Comparison of ENCODE assay signal across 16 cellular contexts in the genomic region with DNA sequence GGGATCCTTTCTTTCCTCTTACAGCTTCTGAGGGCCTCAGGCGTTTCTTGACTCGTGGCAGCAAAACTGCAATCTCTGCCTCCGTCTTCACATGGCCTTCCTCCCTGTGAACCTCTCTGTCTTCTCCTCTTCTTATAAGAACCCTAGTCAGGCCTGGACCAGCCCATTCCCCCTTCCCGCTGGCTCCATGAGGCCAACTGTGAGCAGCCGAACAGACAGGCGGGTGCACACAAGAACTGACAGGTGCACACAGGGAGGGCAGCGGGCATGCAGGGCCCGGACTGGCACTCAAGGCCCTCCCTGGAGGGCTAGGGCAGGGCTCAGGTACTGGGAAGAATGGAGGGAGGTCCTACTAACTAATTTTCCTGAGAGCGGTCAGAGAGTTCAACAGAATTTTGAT.
DNase-seq lines count a peak whose midpoint lies in the region; ATAC-seq and TF ChIP-seq lines count a peak whose summit lies in the region.
"Had no signal": no experiment of that assay in that cellular context is flagged by ENCODE, and none has a peak within 500 bp of the region (broad histone marks: within the 10 kb centered on the region; RNA-seq: fewer than 3 reads in every experiment).

No MANE protein-coding gene starts in this region.

- ATAC-seq in GM21529 (IDR thresholded peaks at IDR 0.05; ENCODE audit: unreplicated experiment): no peak
- ATAC-seq: CD8-positive, alpha-beta T cell had no signal

- no peaks in the 10 kb centered on the region for H3F3A ChIP-seq in smooth muscle cell (ENCODE audit: low read depth)

- no peak overlapping the region for H2BK15ac ChIP-seq in mesendoderm (replicated peaks; ENCODE audit: low read depth)

- DNase-seq in islet precursor cell (peak; percentile 19), mesendoderm (no peak), smooth muscle cell (lab: John Stamatoyannopoulos, UW; ENCODE audit: unreplicated experiment) (no peak), NCI-H69 (lab: John Stamatoyannopoulos, UW) (no peak)
- DNase-seq: 8988T; ACHN; BE2C; C1 segment of cervical spinal cord; Caco-2; Calu3; CD4-positive, alpha-beta T cell; CD8-positive, alpha-beta T cell; DMS79 treated with DMSO at 0.1 percent for 48 hours; GF-D8 had no signal

- no peaks in the 10 kb centered on the region for H4K20me1 ChIP-seq in smooth muscle cell (ENCODE audit: low read depth)
- H4K20me1 ChIP-seq: BLaER1 had no signal

- no peak overlapping the region for H3K56ac ChIP-seq in mesendoderm (ENCODE audit: low read length)

- no peak overlapping the region for H2BK5ac ChIP-seq in mesendoderm (ENCODE audit: low read length)

- H3K79me1 ChIP-seq in mesendoderm (ENCODE audit: low read length): no peaks in the 10 kb centered on the region

- H2AK5ac ChIP-seq in mesendoderm (ENCODE audit: low read length): no peak overlapping the region

- H3K4me2 ChIP-seq in mesendoderm (ENCODE audit: low read length): no peak overlapping the region
- no peak overlapping the region for H3K4me2 ChIP-seq in smooth muscle cell
- H3K4me2 ChIP-seq: BLaER1 had no signal

- H3K36me3 ChIP-seq in mesendoderm (ENCODE audit: control insufficient read depth, insufficient read depth, low read length): no peaks in the 10 kb centered on the region
- no peaks in the 10 kb centered on the region for H3K36me3 ChIP-seq in smooth muscle cell (ENCODE audit: low read depth)
- H3K36me3 ChIP-seq: BE2C, BLaER1 had no signal

- no peak overlapping the region for H3K4ac ChIP-seq in mesendoderm (ENCODE audit: low read depth, low read length)

- WGBS in mesendoderm (ENCODE audit: extremely low coverage, insufficient coverage, low lambda C conversion rate): no CpG with 5 or more reads among the region's 9 CpGs
- WGBS in smooth muscle cell (ENCODE audit: low lambda C conversion rate): 82% methylated on average over 9 of the region's 9 CpGs

- H4K5ac ChIP-seq in mesendoderm (ENCODE audit: low read length): no peak overlapping the region

- no peaks in the 10 kb centered on the region for H3K27me3 ChIP-seq in mesendoderm (ENCODE audit: insufficient read depth, low read length, poor library complexity)
- H3K27me3 ChIP-seq in smooth muscle cell (ENCODE audit: low read depth): no peaks in the 10 kb centered on the region
- H3K27me3 ChIP-seq: BE2C, BLaER1 had no signal

- H3K9ac ChIP-seq in mesendoderm (ENCODE audit: low read length): no peak overlapping the region
- no peak overlapping the region for H3K9ac ChIP-seq in smooth muscle cell (ENCODE audit: low read depth)
- H3K9ac ChIP-seq: BLaER1 had no signal

- H3K27ac ChIP-seq in mesendoderm (ENCODE audit: low read depth, low read length) (no peak overlapping the region), smooth muscle cell (ENCODE audit: low read depth) (no peak overlapping the region)
- H3K27ac ChIP-seq: BLaER1 had no signal

- no peak overlapping the region for H3K4me3 ChIP-seq in mesendoderm (ENCODE audit: low read length)
- H3K4me3 ChIP-seq in smooth muscle cell: no peak overlapping the region
- H3K4me3 ChIP-seq: BLaER1 had no signal

- H2BK120ac ChIP-seq in mesendoderm (ENCODE audit: low read depth, low read length): no peak overlapping the region

- H3K79me2 ChIP-seq in mesendoderm (ENCODE audit: control insufficient read depth, insufficient read depth, low read length) (no peaks in the 10 kb centered on the region), smooth muscle cell (ENCODE audit: low read depth) (no peaks in the 10 kb centered on the region)

- no peak overlapping the region for H3K18ac ChIP-seq in mesendoderm (ENCODE audit: low read length)

- no peaks in the 10 kb centered on the region for H3K9me3 ChIP-seq in smooth muscle cell (replicated peaks; ENCODE audit: low read depth)
- H3K9me3 ChIP-seq: BE2C had no signal

- no peak for TF ChIP-seq CTCF in smooth muscle cell (IDR thresholded peaks at IDR 0.05; ENCODE audit: borderline replicate concordance, insufficient read depth, poor library complexity, severe bottlenecking)

- no peak overlapping the region for H2AFZ ChIP-seq in smooth muscle cell (ENCODE audit: low read depth)

- no peak overlapping the region for H4K8ac ChIP-seq in mesendoderm (ENCODE audit: low read depth, low read length)

- H3K4me1 ChIP-seq in mesendoderm (ENCODE audit: control insufficient read depth, low read depth, low read length) (no peaks in the 10 kb centered on the region), smooth muscle cell (ENCODE audit: low read depth) (no peaks in the 10 kb centered on the region)
- H3K4me1 ChIP-seq: BE2C, BLaER1, Caco-2 had no signal

- H3K23ac ChIP-seq in mesendoderm (ENCODE audit: low read length): peak overlapping the region; percentile 45
